In genomic region chr4:60313616-60314015, GRCh38 we compare ENCODE assay signal across 21 cellular contexts.
"Had no signal": no experiment of that assay in that cellular context is flagged by ENCODE, and none has a peak within 500 bp of the region (broad histone marks: within the 10 kb centered on the region; RNA-seq: fewer than 3 reads in every experiment).

No MANE protein-coding gene starts in this region.

- H3K36me3 ChIP-seq: esophagus squamous epithelium, gastroesophageal sphincter, heart right ventricle, lower lobe of right lung, pancreas, transverse colon had no signal

- DNase-seq: activated CD4-positive, alpha-beta T cell treated with anti-CD3 and anti-CD28 coated beads, Interleukin-2, amount 10 ng/mL, durations not matched to agents 7 days and 5 days; activated naive CD4-positive, alpha-beta T cell treated with anti-CD3 and anti-CD28 coated beads, Interleukin-2, amount 10 ng/mL, durations not matched to agents 7 days and 5 days; activated T-cell treated with anti-CD3 and anti-CD28 coated beads, Interleukin-2, amount 50 U/mL, for 1 hour; cortex of kidney; effector CD8-positive, alpha-beta T cell; esophagus squamous epithelium; heart right ventricle; left cardiac atrium; lower lobe of right lung; pancreas; stimulated activated CD4-positive, alpha-beta T cell treated with anti-CD3 and anti-CD28 coated beads, Interleukin-15, amount 100 ng/mL, for 24 hours; stimulated activated CD4-positive, alpha-beta T cell treated with anti-CD3 and anti-CD28 coated beads, Interleukin-4, amount 100 ng/mL, for 4 hours; stimulated activated CD8-positive, alpha-beta memory T cell treated with anti-CD3 and anti-CD28 coated beads, Interleukin-4, amount 100 ng/mL, for 48 hours; stimulated activated naive CD4-positive, alpha-beta T cell treated with Interleukin-2 at 50 U/mL for 16 hours; SW 1271; transverse colon had no signal

- H3K9me3 ChIP-seq: esophagus squamous epithelium, gastroesophageal sphincter, lower lobe of right lung, pancreas, transverse colon had no signal

- H3K36me3 Mint-ChIP-seq: activated naive CD4-positive, alpha-beta T cell treated with anti-CD3 and anti-CD28 coated beads, Interleukin-2, amount 10 ng/mL, durations not matched to agents 7 days and 5 days; brain had no signal

- H3K4me3 Mint-ChIP-seq: activated CD4-positive, alpha-beta T cell treated with anti-CD3 and anti-CD28 coated beads, Interleukin-2, amount 10 ng/mL, durations not matched to agents 7 days and 5 days; activated naive CD4-positive, alpha-beta T cell treated with anti-CD3 and anti-CD28 coated beads, Interleukin-2, amount 10 ng/mL, durations not matched to agents 7 days and 5 days; brain; central memory CD8-positive, alpha-beta T cell; neural crest cell had no signal

- H3K27me3 ChIP-seq: esophagus squamous epithelium, gastroesophageal sphincter, heart right ventricle, pancreas, transverse colon had no signal

- H3K4me1 ChIP-seq: esophagus squamous epithelium, gastroesophageal sphincter, heart right ventricle, lower lobe of right lung, pancreas, transverse colon had no signal

- H3K27ac ChIP-seq: esophagus squamous epithelium, gastroesophageal sphincter, heart right ventricle, lower lobe of right lung, pancreas, transverse colon had no signal

- H3K4me1 Mint-ChIP-seq: activated CD4-positive, alpha-beta T cell treated with anti-CD3 and anti-CD28 coated beads, Interleukin-2, amount 10 ng/mL, durations not matched to agents 7 days and 5 days; activated naive CD4-positive, alpha-beta T cell treated with anti-CD3 and anti-CD28 coated beads, Interleukin-2, amount 10 ng/mL, durations not matched to agents 7 days and 5 days; brain; central memory CD8-positive, alpha-beta T cell had no signal

- H3K27ac Mint-ChIP-seq: activated CD4-positive, alpha-beta T cell treated with anti-CD3 and anti-CD28 coated beads, Interleukin-2, amount 10 ng/mL, durations not matched to agents 7 days and 5 days; activated naive CD4-positive, alpha-beta T cell treated with anti-CD3 and anti-CD28 coated beads, Interleukin-2, amount 10 ng/mL, durations not matched to agents 7 days and 5 days; brain had no signal

- H3K27me3 Mint-ChIP-seq: activated CD4-positive, alpha-beta T cell treated with anti-CD3 and anti-CD28 coated beads, Interleukin-2, amount 10 ng/mL, durations not matched to agents 7 days and 5 days; activated naive CD4-positive, alpha-beta T cell treated with anti-CD3 and anti-CD28 coated beads, Interleukin-2, amount 10 ng/mL, durations not matched to agents 7 days and 5 days; brain; central memory CD8-positive, alpha-beta T cell had no signal

- H3K9me3 Mint-ChIP-seq: neural crest cell had no signal

- FAIRE-seq: endothelial cell of umbilical vein, pancreas had no signal

- H3K4me3 ChIP-seq: esophagus squamous epithelium, gastroesophageal sphincter, heart right ventricle, lower lobe of right lung, pancreas, transverse colon had no signal
